ENCODE assay signal across 21 cellular contexts in genomic region chr7:42221304-42221703, GRCh38.
"Had no signal": no experiment of that assay in that cellular context is flagged by ENCODE, and none has a peak within 500 bp of the region (broad histone marks: within the 10 kb centered on the region; RNA-seq: fewer than 3 reads in every experiment).

No MANE protein-coding gene starts in this region.

- H2AFZ ChIP-seq: hepatocyte had no signal

- ATAC-seq: activated CD4-positive, alpha-beta T cell treated with anti-CD3 and anti-CD28 coated beads for 36 hours; activated T-helper 17 cell treated with anti-CD3 and anti-CD28 coated beads, Interleukin-2, amount 50 U/mL, for 72 hours; body of pancreas; foreskin keratinocyte; left lobe of liver; psoas muscle; right cardiac atrium; stimulated activated naive CD8-positive, alpha-beta T cell treated with anti-CD3 and anti-CD28 coated beads, Interleukin-15, Interleukin-2, amounts not matched to agents 100 U/mL and 50 U/mL, for 24 hours; T-helper 17 cell had no signal

- H3K4me1 Mint-ChIP-seq: activated CD4-positive, alpha-beta T cell treated with anti-CD3 and anti-CD28 coated beads for 36 hours; activated naive CD8-positive, alpha-beta T cell treated with anti-CD3 and anti-CD28 coated beads, Interleukin-2, amount 10 ng/mL, durations not matched to agents 7 days and 5 days; activated T-helper 17 cell treated with anti-CD3 and anti-CD28 coated beads, Interleukin-2, amount 50 U/mL, for 72 hours; T-helper 17 cell had no signal

- DNase-seq: activated CD4-positive, alpha-beta memory T cell treated with anti-CD3 and anti-CD28 coated beads for 36 hours; activated CD4-positive, alpha-beta T cell treated with anti-CD3 and anti-CD28 coated beads for 36 hours; activated naive CD4-positive, alpha-beta T cell; activated naive CD8-positive, alpha-beta T cell treated with anti-CD3 and anti-CD28 coated beads, Interleukin-2, amount 10 ng/mL, durations not matched to agents 7 days and 5 days; activated T-cell treated with anti-CD3 and anti-CD28 coated beads for 4 hours; body of pancreas; central memory CD4-positive, alpha-beta T cell; dorsolateral prefrontal cortex; foreskin keratinocyte; midbrain; psoas muscle; right cardiac atrium; stimulated activated CD4-positive, alpha-beta T cell treated with anti-CD3 and anti-CD28 coated beads, Interleukin-2, amount 100 ng/mL, for 24 hours; stimulated activated naive CD8-positive, alpha-beta T cell treated with anti-CD3 and anti-CD28 coated beads, Interleukin-15, Interleukin-2, amounts not matched to agents 100 U/mL and 50 U/mL, for 24 hours; T-helper 17 cell; transverse colon had no signal

- H3K27ac Mint-ChIP-seq: activated CD4-positive, alpha-beta memory T cell treated with anti-CD3 and anti-CD28 coated beads for 36 hours; activated CD4-positive, alpha-beta T cell treated with anti-CD3 and anti-CD28 coated beads for 36 hours; activated naive CD8-positive, alpha-beta T cell treated with anti-CD3 and anti-CD28 coated beads, Interleukin-2, amount 10 ng/mL, durations not matched to agents 7 days and 5 days; activated T-helper 17 cell treated with anti-CD3 and anti-CD28 coated beads, Interleukin-2, amount 50 U/mL, for 72 hours; T-helper 17 cell had no signal

- H3K4me2 ChIP-seq: hepatocyte had no signal

- H3K27ac ChIP-seq: body of pancreas, dorsolateral prefrontal cortex, foreskin keratinocyte, hepatocyte, psoas muscle had no signal

- H3K9me3 ChIP-seq: body of pancreas, psoas muscle, transverse colon had no signal

- H3K9me3 Mint-ChIP-seq: activated CD4-positive, alpha-beta memory T cell treated with anti-CD3 and anti-CD28 coated beads for 36 hours; activated naive CD8-positive, alpha-beta T cell treated with anti-CD3 and anti-CD28 coated beads, Interleukin-2, amount 10 ng/mL, durations not matched to agents 7 days and 5 days; activated T-helper 17 cell treated with anti-CD3 and anti-CD28 coated beads, Interleukin-2, amount 50 U/mL, for 72 hours; nephron had no signal

- H3K36me3 Mint-ChIP-seq: activated CD4-positive, alpha-beta memory T cell treated with anti-CD3 and anti-CD28 coated beads for 36 hours; activated naive CD8-positive, alpha-beta T cell treated with anti-CD3 and anti-CD28 coated beads, Interleukin-2, amount 10 ng/mL, durations not matched to agents 7 days and 5 days had no signal

- H3K4me3 Mint-ChIP-seq: activated CD4-positive, alpha-beta memory T cell treated with anti-CD3 and anti-CD28 coated beads for 36 hours; activated CD4-positive, alpha-beta T cell treated with anti-CD3 and anti-CD28 coated beads for 36 hours; activated naive CD8-positive, alpha-beta T cell treated with anti-CD3 and anti-CD28 coated beads, Interleukin-2, amount 10 ng/mL, durations not matched to agents 7 days and 5 days; activated T-helper 17 cell treated with anti-CD3 and anti-CD28 coated beads, Interleukin-2, amount 50 U/mL, for 72 hours; T-helper 17 cell had no signal

- H3K4me3 ChIP-seq: body of pancreas, dorsolateral prefrontal cortex, hepatocyte, lung, psoas muscle, transverse colon had no signal

- H3K36me3 ChIP-seq: transverse colon had no signal

- H3K4me1 ChIP-seq: body of pancreas, psoas muscle, transverse colon had no signal

- H3K27me3 ChIP-seq: body of pancreas, foreskin keratinocyte had no signal
